ENCODE assay signal across 11 cellular contexts in genomic region chr12:125377093-125377492, GRCh38.
"Had no signal": no experiment of that assay in that cellular context is flagged by ENCODE, and none has a peak within 500 bp of the region (broad histone marks: within the 10 kb centered on the region; RNA-seq: fewer than 3 reads in every experiment).

No MANE protein-coding gene starts in this region.

- H3K36me3 ChIP-seq: HAP-1 had no signal

- H3K9me3 Mint-ChIP-seq: GM23338 had no signal

- H3K4me1 ChIP-seq: HAP-1 had no signal

- FAIRE-seq: H1, H54 had no signal

- H3K4me3 ChIP-seq: GM23248, GM23338, HAP-1 had no signal

- H3K9me3 ChIP-seq: HAP-1 had no signal

- H3K4me3 Mint-ChIP-seq: GM23338, H9, HFFc6 had no signal

- H3K27ac ChIP-seq: GM23248 had no signal

- ATAC-seq: GM23338, HCT116 had no signal

- H3K27ac Mint-ChIP-seq: GM23338, H9, HFFc6 had no signal

- DNase-seq: GM23248, GOT3, H7, H9, HCEC 1CT, HFFc6 had no signal
